ENCODE assay signal across 23 cellular contexts in genomic region chr2:124402274-124402673, GRCh38.
"Had no signal": no experiment of that assay in that cellular context is flagged by ENCODE, and none has a peak within 500 bp of the region (broad histone marks: within the 10 kb centered on the region; RNA-seq: fewer than 3 reads in every experiment).

No MANE protein-coding gene starts in this region.

- H3K27ac ChIP-seq: KMS-11, SJCRH30, SK-N-MC had no signal

- H3K9me3 ChIP-seq: SJCRH30 had no signal

- DNase-seq: activated CD4-positive, alpha-beta memory T cell treated with anti-CD3 and anti-CD28 coated beads for 36 hours; activated CD4-positive, alpha-beta T cell treated with anti-CD3 and anti-CD28 coated beads for 36 hours; activated CD4-positive, alpha-beta T cell treated with anti-CD3 and anti-CD28 coated beads, Interleukin-2, amount 50 U/mL, for 1 hour; activated CD8-positive, alpha-beta memory T cell treated with anti-CD3 and anti-CD28 coated beads, Interleukin-2, amount 50 U/mL, for 4 hours; activated effector memory CD4-positive, alpha-beta T cell treated with Interleukin-2 at 50 U/mL for 16 hours; activated naive CD4-positive, alpha-beta T cell treated with anti-CD3 and anti-CD28 coated beads, Interleukin-2, amount 10 ng/mL, durations not matched to agents 7 days and 5 days; activated naive CD8-positive, alpha-beta T cell treated with anti-CD3 and anti-CD28 coated beads, Interleukin-2, amount 50 U/mL, for 24 hours; activated T-cell treated with anti-CD3 and anti-CD28 coated beads for 4 hours; activated T-cell treated with anti-CD3 and anti-CD28 coated beads, Interleukin-2, amount 50 U/mL, for 48 hours; anterior cingulate cortex; caudate nucleus; cerebellar nuclear complex; NCI-H1436 treated with DMSO at 0.1 percent for 48 hours; NCI-H1694 treated with DMSO at 0.1 percent for 48 hours; NCI-H2081; NCI-H2171; NCI-H510A treated with DMSO at 0.1 percent for 48 hours; NCI-H526 treated with DMSO at 0.1 percent for 48 hours; NCI-H774; SHP77; SJCRH30 had no signal

- H3K4me1 ChIP-seq: SJCRH30 had no signal

- H3K36me3 ChIP-seq: SJCRH30 had no signal

- H3K4me3 ChIP-seq: SJCRH30, SK-N-MC had no signal
